8 cellular contexts compared by ENCODE assay signal in genomic region chrX:153470411-153471363, GRCh38. TPM values are rescaled to one million over a fixed set of nuclear protein-coding genes. Genes with fewer than 3 reads are reported as not detected.
A peak's percentile ranks its signal among the peaks of the same experiment; 100 is the strongest.
DNase-seq lines count a peak whose midpoint lies in the region; ATAC-seq and TF ChIP-seq lines count a peak whose summit lies in the region.

HAUS7 (minus strand) TSS chrX:153470576; CDS start chrX:153470557, 19 bp downstream.

- no peaks in the 10 kb centered on the region for H3K4me1 Mint-ChIP-seq in endodermal cell
- H3K4me1 Mint-ChIP-seq in mesothelial cell of epicardium: peaks cover 9% of the 10 kb centered on the region

- H3K4me3 ChIP-seq in HUES6 (ENCODE audit: low read depth, low read length) (peak within 1 kb of the TSS; percentile 74), NT2/D1 (ENCODE audit: insufficient read length, low read depth) (peak within 1 kb of the TSS; percentile 58), endodermal cell (ENCODE audit: low read length) (peak within 1 kb of the TSS; percentile 82)

- H3K4me3 Mint-ChIP-seq in endodermal cell (peak within 1 kb of the TSS; percentile 74), mesothelial cell of epicardium (peak within 1 kb of the TSS; percentile 75)

- H3K9ac ChIP-seq in HUES6 (ENCODE audit: low read length) (peak within 1 kb of the TSS; percentile 40), NT2/D1 (ENCODE audit: insufficient read length, low read depth) (peak within 1 kb of the TSS; percentile 72), endodermal cell (ENCODE audit: extremely low read depth, low read length, poor library complexity, severe bottlenecking) (peak within 1 kb of the TSS; percentile 25)

- H3K27ac Mint-ChIP-seq in endodermal cell (no peak within 1 kb of the TSS), mesothelial cell of epicardium (peak within 1 kb of the TSS; percentile 64)

- TF ChIP-seq CTCF in endodermal cell (conservative IDR thresholded peaks at IDR 0.05): peak; percentile 78
- peak; percentile 60 for TF ChIP-seq CTCF in mesothelial cell of epicardium (IDR thresholded peaks at IDR 0.05; ENCODE audit: unreplicated experiment)

- H3K27me3 ChIP-seq in HUES6 (ENCODE audit: control insufficient read depth, insufficient read depth, low read length) (peaks cover 21% of the 10 kb centered on the region), NT2/D1 (ENCODE audit: insufficient read depth, insufficient read length) (no peaks in the 10 kb centered on the region), endodermal cell (ENCODE audit: control insufficient read depth, insufficient read depth, low read length, poor library complexity, severe bottlenecking) (peaks cover 8% of the 10 kb centered on the region)

- H3K36me3 Mint-ChIP-seq in endodermal cell (ENCODE audit: low read depth): no peaks in the 10 kb centered on the region
- H3K36me3 Mint-ChIP-seq in mesothelial cell of epicardium: no peaks in the 10 kb centered on the region

- peaks cover 57% of the 10 kb centered on the region for H3K9me3 Mint-ChIP-seq in endodermal cell
- peaks cover 5% of the 10 kb centered on the region for H3K9me3 Mint-ChIP-seq in mesothelial cell of epicardium

- H3K36me3 ChIP-seq in HUES6 (ENCODE audit: control insufficient read depth, insufficient read depth, low read length): peaks cover 14% of the 10 kb centered on the region; the same call in 1 of the 2 replicates
- H3K36me3 ChIP-seq in NT2/D1 (ENCODE audit: insufficient read depth, insufficient read length, low read length): peaks cover 15% of the 10 kb centered on the region
- H3K36me3 ChIP-seq in endodermal cell (ENCODE audit: control insufficient read depth, insufficient read depth, low read length): no peaks in the 10 kb centered on the region

- ATAC-seq in GM21423 (IDR thresholded peaks at IDR 0.05; ENCODE audit: unreplicated experiment): peak; percentile 84

- peaks cover 14% of the 10 kb centered on the region for H3K27me3 Mint-ChIP-seq in endodermal cell (ENCODE audit: insufficient read depth)
- no peaks in the 10 kb centered on the region for H3K27me3 Mint-ChIP-seq in mesothelial cell of epicardium (ENCODE audit: low read depth)

- DNase-seq in D341Med (ENCODE audit: low spot score) (peak; percentile 91), NT2/D1 (ENCODE audit: low read depth, low spot score) (peak; percentile 64), endodermal cell (peak; percentile 96), mesothelial cell of epicardium (ENCODE audit: low spot score in 2 of 2, unreplicated experiment in 2 of 2) (peak; percentile 75 to 86)
- DNase-seq in activated CD8-positive, alpha-beta memory T cell treated with anti-CD3 and anti-CD28 coated beads, Interleukin-2, amount 50 U/mL, for 1 hour (ENCODE audit: extremely low read depth): peak; percentile 59
- peak; percentile 68 to 70 for DNase-seq in stimulated activated CD8-positive, alpha-beta memory T cell treated with anti-CD3 and anti-CD28 coated beads, Interleukin-15, amount 100 ng/mL, for 4 hours (ENCODE audit: low read depth in 2 of 2)

- 7 to 60% methylated on average over 3 to 53 of the region's 70 CpGs for WGBS in endodermal cell (ENCODE audit: insufficient coverage in 1 of 2, insufficient read length in 1 of 2), 2 experiments

- H3K27ac ChIP-seq in HUES6 (ENCODE audit: low read depth, low read length) (no peak within 1 kb of the TSS; the same call in 1 of the 2 replicates), endodermal cell (ENCODE audit: low read depth, low read length) (no peak within 1 kb of the TSS)

- H3K4me1 ChIP-seq in HUES6 (ENCODE audit: control insufficient read depth, insufficient read depth, low read length) (peaks cover 7% of the 10 kb centered on the region; the same call in 1 of the 2 replicates), NT2/D1 (ENCODE audit: insufficient read depth, insufficient read length) (no peaks in the 10 kb centered on the region), endodermal cell (ENCODE audit: control insufficient read depth, insufficient read depth, low read length) (no peaks in the 10 kb centered on the region)

- H3K9me3 ChIP-seq in HUES6 (ENCODE audit: control insufficient read depth, insufficient read depth, low read depth, low read length) (peaks cover 29% of the 10 kb centered on the region; the same call in 1 of the 2 replicates), NT2/D1 (ENCODE audit: insufficient read depth, low read length) (no peaks in the 10 kb centered on the region), endodermal cell (ENCODE audit: control insufficient read depth, low read length) (no peaks in the 10 kb centered on the region)

RNA-seq across cellular contexts. Expression of gene HAUS7, which starts in this region (rescaled TPM):
- total RNA-seq in endodermal cell: 10 to 100 TPM; 28.7 to 30.9 TPM
- polyA plus RNA-seq in endodermal cell (2013, experiment 1 of 2): 22.3 TPM
- polyA plus RNA-seq in endodermal cell (2013, experiment 2 of 2): 18.2 TPM
- total RNA-seq in mesothelial cell of epicardium: 22.9 to 25.1 TPM (median 24.7 TPM) in 3 replicates
